ENCODE assay signal across 8 cellular contexts in genomic region chr1:153572569-153573015, GRCh38. TPM values are rescaled to one million over a fixed set of nuclear protein-coding genes. Genes with fewer than 3 reads are reported as not detected.
DNase-seq lines count a peak whose midpoint lies in the region; ATAC-seq, FAIRE-seq and TF ChIP-seq lines count a peak whose summit lies in the region.

No MANE protein-coding gene starts in this region.

- peak overlapping the region; percentile 32 for H3K27ac Mint-ChIP-seq in activated CD4-positive, alpha-beta T cell treated with anti-CD3 and anti-CD28 coated beads, Interleukin-2, amount 10 ng/mL, durations not matched to agents 7 days and 5 days
- no peak overlapping the region for H3K27ac Mint-ChIP-seq in effector memory CD8-positive, alpha-beta T cell
- H3K27ac Mint-ChIP-seq in memory B cell = no peak overlapping the region
- peak overlapping the region; percentile 44 for H3K27ac Mint-ChIP-seq in stimulated activated memory B cell treated with anti-CD40 and anti-IgM and Interleukin-4, amounts not matched to agents 10 μg/mL and 1 μg/mL and 100 μg/mL, for 72 hours

- ATAC-seq in effector memory CD8-positive, alpha-beta T cell (replicated peaks) = peak; percentile 66
- ATAC-seq in memory B cell (ENCODE audit: low read depth) = peak; percentile 95
- ATAC-seq in stimulated activated memory B cell treated with anti-CD40 and anti-IgM and Interleukin-4, amounts not matched to agents 10 μg/mL and 1 μg/mL and 100 μg/mL, for 72 hours = peak; percentile 93

- peaks cover 11% of the 10 kb centered on the region for H3K27me3 Mint-ChIP-seq in activated CD4-positive, alpha-beta T cell treated with anti-CD3 and anti-CD28 coated beads, Interleukin-2, amount 10 ng/mL, durations not matched to agents 7 days and 5 days
- peaks cover 16 to 35% of the 10 kb centered on the region in 2 donors for H3K27me3 Mint-ChIP-seq in effector memory CD8-positive, alpha-beta T cell
- peaks cover 2% of the 10 kb centered on the region for H3K27me3 Mint-ChIP-seq in memory B cell
- peaks cover 4% of the 10 kb centered on the region for H3K27me3 Mint-ChIP-seq in stimulated activated memory B cell treated with anti-CD40 and anti-IgM and Interleukin-4, amounts not matched to agents 10 μg/mL and 1 μg/mL and 100 μg/mL, for 72 hours

- H3K4me3 Mint-ChIP-seq in activated CD4-positive, alpha-beta T cell treated with anti-CD3 and anti-CD28 coated beads, Interleukin-2, amount 10 ng/mL, durations not matched to agents 7 days and 5 days = no peak overlapping the region
- H3K4me3 Mint-ChIP-seq in effector memory CD8-positive, alpha-beta T cell = no peak overlapping the region
- no peak overlapping the region for H3K4me3 Mint-ChIP-seq in memory B cell
- no peak overlapping the region for H3K4me3 Mint-ChIP-seq in stimulated activated memory B cell treated with anti-CD40 and anti-IgM and Interleukin-4, amounts not matched to agents 10 μg/mL and 1 μg/mL and 100 μg/mL, for 72 hours

- peaks cover 38% of the 10 kb centered on the region for H3K4me1 Mint-ChIP-seq in activated CD4-positive, alpha-beta T cell treated with anti-CD3 and anti-CD28 coated beads, Interleukin-2, amount 10 ng/mL, durations not matched to agents 7 days and 5 days
- H3K4me1 Mint-ChIP-seq in effector memory CD8-positive, alpha-beta T cell (ENCODE audit: low read depth in 2 of 2) = peaks cover 10 to 11% of the 10 kb centered on the region in 2 donors
- peaks cover 24% of the 10 kb centered on the region for H3K4me1 Mint-ChIP-seq in memory B cell
- H3K4me1 Mint-ChIP-seq in stimulated activated memory B cell treated with anti-CD40 and anti-IgM and Interleukin-4, amounts not matched to agents 10 μg/mL and 1 μg/mL and 100 μg/mL, for 72 hours = peaks cover 34% of the 10 kb centered on the region

- H3K4me3 ChIP-seq in HFF-Myc (replicated peaks; ENCODE audit: low read depth, low read length) = no peak overlapping the region

- FAIRE-seq in GM12892 (lab: Jason Lieb, UNC) = no peak

- H3K36me3 Mint-ChIP-seq in activated CD4-positive, alpha-beta T cell treated with anti-CD3 and anti-CD28 coated beads, Interleukin-2, amount 10 ng/mL, durations not matched to agents 7 days and 5 days (ENCODE audit: low read depth) = no peaks in the 10 kb centered on the region
- H3K36me3 Mint-ChIP-seq in effector memory CD8-positive, alpha-beta T cell (ENCODE audit: insufficient read depth) = peaks cover 6% of the 10 kb centered on the region
- H3K36me3 Mint-ChIP-seq in memory B cell = no peaks in the 10 kb centered on the region
- H3K36me3 Mint-ChIP-seq in stimulated activated memory B cell treated with anti-CD40 and anti-IgM and Interleukin-4, amounts not matched to agents 10 μg/mL and 1 μg/mL and 100 μg/mL, for 72 hours = no peaks in the 10 kb centered on the region

- no peak for TF ChIP-seq POLR2A in GM12892 (IDR thresholded peaks at IDR 0.05; ENCODE audit: low read depth, low read length)

- CTCF ChIA-PET in activated CD4-positive, alpha-beta T cell treated with anti-CD3 and anti-CD28 coated beads, Interleukin-2, amount 10 ng/mL, durations not matched to agents 7 days and 5 days (lab: Charles Lee) = interaction anchor here (0.7 to 6.7 kb wide), 19 partner anchors 9 to 140 kb away, joined by 3 to 99 read pairs (median 4); partner anchors contain the start of genes S100A14, S100A5 and S100A6

- H3K9me3 Mint-ChIP-seq in activated CD4-positive, alpha-beta T cell treated with anti-CD3 and anti-CD28 coated beads, Interleukin-2, amount 10 ng/mL, durations not matched to agents 7 days and 5 days = no peaks in the 10 kb centered on the region
- H3K9me3 Mint-ChIP-seq in effector memory CD8-positive, alpha-beta T cell = no peaks in the 10 kb centered on the region
- H3K9me3 Mint-ChIP-seq in memory B cell = no peaks in the 10 kb centered on the region
- H3K9me3 Mint-ChIP-seq in stimulated activated memory B cell treated with anti-CD40 and anti-IgM and Interleukin-4, amounts not matched to agents 10 μg/mL and 1 μg/mL and 100 μg/mL, for 72 hours = no peaks in the 10 kb centered on the region

- POLR2A ChIA-PET in activated CD4-positive, alpha-beta T cell treated with anti-CD3 and anti-CD28 coated beads, Interleukin-2, amount 10 ng/mL, durations not matched to agents 7 days and 5 days (lab: Charles Lee) = no interaction called here

- peak; percentile 95 for TF ChIP-seq CTCF in HFF-Myc (IDR thresholded peaks at IDR 0.05; ENCODE audit: low read depth, low read length, missing control alignments)

- DNase-seq in DMS53 (lab: John Stamatoyannopoulos, UW) (peak; percentile 92), HFF-Myc (ENCODE audit: extremely low read depth, low read depth) (peak; percentile 68), NCI-H345 treated with DMSO at 0.1 percent for 48 hours (lab: John Stamatoyannopoulos, UW; ENCODE audit: unreplicated experiment) (peak; percentile 13), memory B cell (ENCODE audit: low spot score in 2 of 2) (peak; percentile 61 to 62), GM12892 (ENCODE audit: insufficient read length) (no peak)
- DNase-seq in activated CD4-positive, alpha-beta T cell treated with anti-CD3 and anti-CD28 coated beads, Interleukin-2, amount 10 ng/mL, durations not matched to agents 7 days and 5 days = peak; percentile 68
- DNase-seq in effector memory CD8-positive, alpha-beta T cell = peak in 2 of 3 experiments; percentile 18 to 21

RNA-seq across cellular contexts. Expression of gene S100A2, which starts 6.9 kb away (rescaled TPM):
- total RNA-seq in activated CD4-positive, alpha-beta T cell treated with anti-CD3 and anti-CD28 coated beads, Interleukin-2, amount 10 ng/mL, durations not matched to agents 7 days and 5 days = 1 to 10 TPM in 1 of 2 experiments, under 1 TPM in 1; 0.50 to 1.8 TPM
- not detected for polyA plus RNA-seq in GM12892 (2012; ENCODE audit: missing spikeins)

RNA-seq across cellular contexts. Expression of gene S100A3, which starts 23.5 kb away (rescaled TPM):
- total RNA-seq in activated CD4-positive, alpha-beta T cell treated with anti-CD3 and anti-CD28 coated beads, Interleukin-2, amount 10 ng/mL, durations not matched to agents 7 days and 5 days = not detected
- polyA plus RNA-seq in GM12892 (2012; ENCODE audit: missing spikeins) = not detected

RNA-seq across cellular contexts. Expression of gene S100A4, which starts 27.0 kb away (rescaled TPM):
- total RNA-seq in activated CD4-positive, alpha-beta T cell treated with anti-CD3 and anti-CD28 coated beads, Interleukin-2, amount 10 ng/mL, durations not matched to agents 7 days and 5 days = 100 to 1,000 TPM; 678 to 905 TPM
- polyA plus RNA-seq in GM12892 (2012; ENCODE audit: missing spikeins) = 53.5 TPM

RNA-seq across cellular contexts. Expression of gene S100A5, which starts 31.9 kb away (rescaled TPM):
- total RNA-seq in activated CD4-positive, alpha-beta T cell treated with anti-CD3 and anti-CD28 coated beads, Interleukin-2, amount 10 ng/mL, durations not matched to agents 7 days and 5 days = 1 to 10 TPM; 3.0 to 3.8 TPM
- polyA plus RNA-seq in GM12892 (2012; ENCODE audit: missing spikeins) = not detected

RNA-seq across cellular contexts. Expression of gene S100A6, which starts 36.8 kb away (rescaled TPM):
- total RNA-seq in activated CD4-positive, alpha-beta T cell treated with anti-CD3 and anti-CD28 coated beads, Interleukin-2, amount 10 ng/mL, durations not matched to agents 7 days and 5 days = 100 to 1,000 TPM; 444 to 557 TPM
- polyA plus RNA-seq in GM12892 (2012; ENCODE audit: missing spikeins) = 24.7 TPM

Comparison
In these comparisons a context has a peak if more than half of its experiments do, and no peak if none do; other contexts are left out.
1. H3K27ac Mint-ChIP-seq: peak in activated CD4-positive, alpha-beta T cell treated with anti-CD3 and anti-CD28 coated beads, Interleukin-2, amount 10 ng/mL, durations not matched to agents 7 days and 5 days (single experiment) and stimulated activated memory B cell treated with anti-CD40 and anti-IgM and Interleukin-4, amounts not matched to agents 10 μg/mL and 1 μg/mL and 100 μg/mL, for 72 hours (single experiment); none in effector memory CD8-positive, alpha-beta T cell (0 of 2) and memory B cell (single experiment).
2. Peak in every context shown above with its lines, with median percentiles within 50 percentile points of each other: ATAC-seq.